Comparison of ENCODE assay signal across 37 cellular contexts in the genomic region with DNA sequence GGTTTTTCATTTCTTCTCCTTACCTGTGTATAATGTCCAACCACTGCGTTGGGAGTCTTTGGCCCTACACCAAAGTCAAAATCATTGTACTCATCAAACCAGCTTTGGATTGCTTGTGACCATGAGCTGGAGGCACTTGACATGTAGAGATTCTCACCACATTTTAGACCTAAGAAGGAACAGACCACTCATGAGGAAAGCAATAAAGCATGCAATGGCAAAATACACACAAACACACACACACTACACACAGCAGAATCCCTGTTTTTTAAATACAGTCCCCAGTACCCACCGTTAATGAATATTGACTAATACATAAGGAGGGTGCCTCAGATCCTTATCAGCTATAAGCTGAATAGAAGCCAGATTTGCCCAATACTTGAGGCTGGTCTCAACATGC. TPM values are rescaled to one million over a fixed set of nuclear protein-coding genes. Genes with fewer than 3 reads are reported as not detected.
"Had no signal": no experiment of that assay in that cellular context is flagged by ENCODE, and none has a peak within 500 bp of the region (broad histone marks: within the 10 kb centered on the region; RNA-seq: fewer than 3 reads in every experiment).

No MANE protein-coding gene starts in this region.

- H3K36me3 ChIP-seq: ascending aorta, breast epithelium, cardiac muscle cell, colonic mucosa, esophagus muscularis mucosa, gastrocnemius medialis, heart left ventricle, WERI-Rb-1 had no signal

- H3K27me3 Mint-ChIP-seq: activated B cell treated with CpG ODN at 0.5 μM for 24 hours; activated CD4-positive, alpha-beta memory T cell treated with anti-CD3 and anti-CD28 coated beads for 36 hours; activated CD8-positive, alpha-beta memory T cell treated with anti-CD3 and anti-CD28 coated beads, Interleukin-2, amount 10 ng/mL, durations not matched to agents 7 days and 5 days; activated naive CD4-positive, alpha-beta T cell treated with anti-CD3 and anti-CD28 coated beads, Interleukin-2, amount 50 U/mL, for 24 hours; activated naive CD8-positive, alpha-beta T cell treated with anti-CD3 and anti-CD28 coated beads, Interleukin-2, amount 10 ng/mL, durations not matched to agents 7 days and 5 days; brain; T-helper 17 cell had no signal

- H3K36me3 Mint-ChIP-seq: activated CD4-positive, alpha-beta memory T cell treated with anti-CD3 and anti-CD28 coated beads for 36 hours; activated CD8-positive, alpha-beta memory T cell treated with anti-CD3 and anti-CD28 coated beads, Interleukin-2, amount 10 ng/mL, durations not matched to agents 7 days and 5 days; activated naive CD4-positive, alpha-beta T cell treated with anti-CD3 and anti-CD28 coated beads, Interleukin-2, amount 50 U/mL, for 24 hours; activated naive CD8-positive, alpha-beta T cell treated with anti-CD3 and anti-CD28 coated beads, Interleukin-2, amount 10 ng/mL, durations not matched to agents 7 days and 5 days; brain had no signal

- H3K4me3 Mint-ChIP-seq: activated B cell treated with CpG ODN at 0.5 μM for 24 hours; activated CD4-positive, alpha-beta memory T cell treated with anti-CD3 and anti-CD28 coated beads for 36 hours; activated CD8-positive, alpha-beta memory T cell treated with anti-CD3 and anti-CD28 coated beads, Interleukin-2, amount 10 ng/mL, durations not matched to agents 7 days and 5 days; activated CD8-positive, alpha-beta T cell treated with anti-CD3 and anti-CD28 coated beads, Interleukin-2, amount 10 ng/mL, durations not matched to agents 7 days and 5 days; activated naive CD4-positive, alpha-beta T cell treated with anti-CD3 and anti-CD28 coated beads for 36 hours; activated naive CD4-positive, alpha-beta T cell treated with anti-CD3 and anti-CD28 coated beads, Interleukin-2, amount 50 U/mL, for 24 hours; activated naive CD8-positive, alpha-beta T cell treated with anti-CD3 and anti-CD28 coated beads, Interleukin-2, amount 10 ng/mL, durations not matched to agents 7 days and 5 days; activated T-helper 1 cell treated with anti-CD3 and anti-CD28 coated beads, Interleukin-12 subunit alpha, Interleukin-12 subunit beta, Interleukin-2, Interleukin-4 antibody, amounts not matched to agents 30 ng/mL and 10 ng/mL and 1 ng/mL, durations not matched to agents 14 hours and 24 hours and 36 hours; brain; T-helper 17 cell; T-helper 2 cell treated with Interferon-gamma antibody and Interleukin-4, amounts not matched to agents 5 μg/mL and 100 μg/mL, for 36 hours had no signal

- H3K27ac ChIP-seq: ascending aorta, breast epithelium, cardiac muscle cell, colonic mucosa, esophagus muscularis mucosa, foreskin keratinocyte, gastrocnemius medialis, heart left ventricle, WERI-Rb-1 had no signal

- H3K9me3 ChIP-seq: ascending aorta, breast epithelium, colonic mucosa, esophagus muscularis mucosa, gastrocnemius medialis, heart left ventricle had no signal

- H3K4me1 ChIP-seq: ascending aorta, breast epithelium, colonic mucosa, esophagus muscularis mucosa, foreskin keratinocyte, gastrocnemius medialis, heart left ventricle had no signal

- H3K4me3 ChIP-seq: ascending aorta, breast epithelium, cardiac muscle cell, colonic mucosa, esophagus muscularis mucosa, gastrocnemius medialis, heart left ventricle had no signal

- H3K27ac Mint-ChIP-seq: activated B cell treated with CpG ODN at 0.5 μM for 24 hours; activated CD4-positive, alpha-beta memory T cell treated with anti-CD3 and anti-CD28 coated beads for 36 hours; activated CD8-positive, alpha-beta memory T cell treated with anti-CD3 and anti-CD28 coated beads, Interleukin-2, amount 10 ng/mL, durations not matched to agents 7 days and 5 days; activated CD8-positive, alpha-beta T cell treated with anti-CD3 and anti-CD28 coated beads, Interleukin-2, amount 10 ng/mL, durations not matched to agents 7 days and 5 days; activated naive CD4-positive, alpha-beta T cell treated with anti-CD3 and anti-CD28 coated beads for 36 hours; activated naive CD4-positive, alpha-beta T cell treated with anti-CD3 and anti-CD28 coated beads, Interleukin-2, amount 50 U/mL, for 24 hours; activated naive CD8-positive, alpha-beta T cell treated with anti-CD3 and anti-CD28 coated beads, Interleukin-2, amount 10 ng/mL, durations not matched to agents 7 days and 5 days; activated T-helper 1 cell treated with anti-CD3 and anti-CD28 coated beads, Interleukin-12 subunit alpha, Interleukin-12 subunit beta, Interleukin-2, Interleukin-4 antibody, amounts not matched to agents 30 ng/mL and 10 ng/mL and 1 ng/mL, durations not matched to agents 14 hours and 24 hours and 36 hours; activated T-helper 2 cell treated with anti-CD3 and anti-CD28 coated beads, Interferon-gamma antibody, Interleukin-2, Interleukin-4, amounts not matched to agents 10 μg/mL and 5 μg/mL and 100 μg/mL, durations not matched to agents 14 hours and 24 hours and 36 hours; brain; T-helper 17 cell; T-helper 2 cell treated with Interferon-gamma antibody and Interleukin-4, amounts not matched to agents 5 μg/mL and 100 μg/mL, for 36 hours had no signal

- H3K27me3 ChIP-seq: ascending aorta, cardiac muscle cell, colonic mucosa, esophagus muscularis mucosa, gastrocnemius medialis, heart left ventricle had no signal

- DNase-seq: activated B cell treated with CpG ODN at 0.5 μM for 24 hours; activated CD4-positive, alpha-beta memory T cell treated with anti-CD3 and anti-CD28 coated beads for 36 hours; activated CD4-positive, alpha-beta T cell treated with anti-CD3 and anti-CD28 coated beads for 48 hours; activated CD4-positive, alpha-beta T cell treated with anti-CD3 and anti-CD28 coated beads, Interleukin-2, amount 50 U/mL, for 1 hour; activated CD8-positive, alpha-beta memory T cell treated with anti-CD3 and anti-CD28 coated beads, Interleukin-2, amount 10 ng/mL, durations not matched to agents 7 days and 5 days; activated CD8-positive, alpha-beta memory T cell treated with anti-CD3 and anti-CD28 coated beads, Interleukin-2, amount 50 U/mL, for 4 hours; activated CD8-positive, alpha-beta T cell treated with anti-CD3 and anti-CD28 coated beads, Interleukin-2, amount 10 ng/mL, durations not matched to agents 7 days and 5 days; activated effector memory CD4-positive, alpha-beta T cell treated with anti-CD3 and anti-CD28 coated beads, Interleukin-2, amount 50 U/mL, for 16 hours; activated naive CD4-positive, alpha-beta T cell treated with anti-CD3 and anti-CD28 coated beads for 36 hours; activated naive CD8-positive, alpha-beta T cell treated with anti-CD3 and anti-CD28 coated beads, Interleukin-2, amount 10 ng/mL, durations not matched to agents 7 days and 5 days; activated T-cell treated with anti-CD3 and anti-CD28 coated beads, Interleukin-2, amount 50 U/mL, for 1 hour; activated T-cell treated with anti-CD3 and anti-CD28 coated beads, Interleukin-2, amount 50 U/mL, for 48 hours; central memory CD4-positive, alpha-beta T cell; cerebellar nuclear complex; colonic mucosa; effector CD8-positive, alpha-beta T cell; gastrocnemius medialis; glutamatergic neuron; heart left ventricle; T-helper 17 cell; T1000; WERI-Rb-1 had no signal

- H3K4me1 Mint-ChIP-seq: activated B cell treated with CpG ODN at 0.5 μM for 24 hours; activated CD8-positive, alpha-beta memory T cell treated with anti-CD3 and anti-CD28 coated beads, Interleukin-2, amount 10 ng/mL, durations not matched to agents 7 days and 5 days; activated naive CD4-positive, alpha-beta T cell treated with anti-CD3 and anti-CD28 coated beads, Interleukin-2, amount 50 U/mL, for 24 hours; activated naive CD8-positive, alpha-beta T cell treated with anti-CD3 and anti-CD28 coated beads, Interleukin-2, amount 10 ng/mL, durations not matched to agents 7 days and 5 days; brain; T-helper 17 cell had no signal

- FAIRE-seq: endometrium, endothelial cell of umbilical vein had no signal

- H3K9me3 Mint-ChIP-seq: activated B cell treated with CpG ODN at 0.5 μM for 24 hours; activated CD4-positive, alpha-beta memory T cell treated with anti-CD3 and anti-CD28 coated beads for 36 hours; activated naive CD4-positive, alpha-beta T cell treated with anti-CD3 and anti-CD28 coated beads for 36 hours; activated naive CD8-positive, alpha-beta T cell treated with anti-CD3 and anti-CD28 coated beads, Interleukin-2, amount 10 ng/mL, durations not matched to agents 7 days and 5 days; activated T-helper 1 cell treated with anti-CD3 and anti-CD28 coated beads, Interleukin-12 subunit alpha, Interleukin-12 subunit beta, Interleukin-2, Interleukin-4 antibody, amounts not matched to agents 30 ng/mL and 10 ng/mL and 1 ng/mL, durations not matched to agents 14 hours and 24 hours and 36 hours; brain; T-helper 2 cell treated with Interferon-gamma antibody and Interleukin-4, amounts not matched to agents 5 μg/mL and 100 μg/mL, for 36 hours had no signal

RNA-seq across cellular contexts. Expression of gene CRISP3, which starts 10.5 kb away (rescaled TPM):
- total RNA-seq: activated B cell treated with CpG ODN at 0.5 μM for 24 hours; activated CD4-positive, alpha-beta memory T cell treated with anti-CD3 and anti-CD28 coated beads for 36 hours; activated CD8-positive, alpha-beta memory T cell treated with anti-CD3 and anti-CD28 coated beads for 36 hours; activated CD8-positive, alpha-beta memory T cell treated with anti-CD3 and anti-CD28 coated beads, Interleukin-2, amount 10 ng/mL, durations not matched to agents 7 days and 5 days; activated CD8-positive, alpha-beta T cell treated with anti-CD3 and anti-CD28 coated beads, Interleukin-2, amount 10 ng/mL, durations not matched to agents 7 days and 5 days; activated naive CD4-positive, alpha-beta T cell treated with anti-CD3 and anti-CD28 coated beads for 36 hours; activated naive CD8-positive, alpha-beta T cell treated with anti-CD3 and anti-CD28 coated beads, Interleukin-2, amount 10 ng/mL, durations not matched to agents 7 days and 5 days; activated T-helper 1 cell treated with anti-CD3 and anti-CD28 coated beads, Interleukin-12 subunit alpha, Interleukin-12 subunit beta, Interleukin-2, Interleukin-4 antibody, amounts not matched to agents 30 ng/mL and 10 ng/mL and 1 ng/mL, durations not matched to agents 14 hours and 24 hours and 36 hours; activated T-helper 2 cell treated with anti-CD3 and anti-CD28 coated beads, Interferon-gamma antibody, Interleukin-2, Interleukin-4, amounts not matched to agents 10 μg/mL and 5 μg/mL and 100 μg/mL, durations not matched to agents 14 hours and 24 hours and 36 hours; ascending aorta; cardiac muscle cell; colonic mucosa; dermis microvascular lymphatic vessel endothelial cell; endothelial cell of umbilical vein; epithelial cell of proximal tubule; foreskin keratinocyte; gastrocnemius medialis; T-helper 17 cell had no signal
- polyA plus RNA-seq: cardiac muscle cell, endothelial cell of umbilical vein, foreskin keratinocyte had no signal

RNA-seq across cellular contexts. Expression of gene CRISP2, which starts 20.3 kb away (rescaled TPM):
- total RNA-seq: activated B cell treated with CpG ODN at 0.5 μM for 24 hours; activated CD4-positive, alpha-beta memory T cell treated with anti-CD3 and anti-CD28 coated beads for 36 hours; activated CD8-positive, alpha-beta memory T cell treated with anti-CD3 and anti-CD28 coated beads for 36 hours; activated CD8-positive, alpha-beta memory T cell treated with anti-CD3 and anti-CD28 coated beads, Interleukin-2, amount 10 ng/mL, durations not matched to agents 7 days and 5 days; activated CD8-positive, alpha-beta T cell treated with anti-CD3 and anti-CD28 coated beads, Interleukin-2, amount 10 ng/mL, durations not matched to agents 7 days and 5 days; activated naive CD4-positive, alpha-beta T cell treated with anti-CD3 and anti-CD28 coated beads for 36 hours; activated naive CD8-positive, alpha-beta T cell treated with anti-CD3 and anti-CD28 coated beads, Interleukin-2, amount 10 ng/mL, durations not matched to agents 7 days and 5 days; activated T-helper 1 cell treated with anti-CD3 and anti-CD28 coated beads, Interleukin-12 subunit alpha, Interleukin-12 subunit beta, Interleukin-2, Interleukin-4 antibody, amounts not matched to agents 30 ng/mL and 10 ng/mL and 1 ng/mL, durations not matched to agents 14 hours and 24 hours and 36 hours; activated T-helper 2 cell treated with anti-CD3 and anti-CD28 coated beads, Interferon-gamma antibody, Interleukin-2, Interleukin-4, amounts not matched to agents 10 μg/mL and 5 μg/mL and 100 μg/mL, durations not matched to agents 14 hours and 24 hours and 36 hours; ascending aorta; cardiac muscle cell; colonic mucosa; dermis microvascular lymphatic vessel endothelial cell; endothelial cell of umbilical vein; esophagus muscularis mucosa; foreskin keratinocyte; gastrocnemius medialis; heart left ventricle; T-helper 17 cell had no signal
- polyA plus RNA-seq: cardiac muscle cell, endothelial cell of umbilical vein, foreskin keratinocyte, heart left ventricle had no signal

RNA-seq across cellular contexts. Expression of gene PGK2, which starts 53.4 kb away (rescaled TPM):
- total RNA-seq: activated B cell treated with CpG ODN at 0.5 μM for 24 hours; activated CD4-positive, alpha-beta memory T cell treated with anti-CD3 and anti-CD28 coated beads for 36 hours; activated CD8-positive, alpha-beta memory T cell treated with anti-CD3 and anti-CD28 coated beads for 36 hours; activated CD8-positive, alpha-beta memory T cell treated with anti-CD3 and anti-CD28 coated beads, Interleukin-2, amount 10 ng/mL, durations not matched to agents 7 days and 5 days; activated CD8-positive, alpha-beta T cell treated with anti-CD3 and anti-CD28 coated beads, Interleukin-2, amount 10 ng/mL, durations not matched to agents 7 days and 5 days; activated naive CD4-positive, alpha-beta T cell treated with anti-CD3 and anti-CD28 coated beads for 36 hours; activated naive CD8-positive, alpha-beta T cell treated with anti-CD3 and anti-CD28 coated beads, Interleukin-2, amount 10 ng/mL, durations not matched to agents 7 days and 5 days; activated T-helper 1 cell treated with anti-CD3 and anti-CD28 coated beads, Interleukin-12 subunit alpha, Interleukin-12 subunit beta, Interleukin-2, Interleukin-4 antibody, amounts not matched to agents 30 ng/mL and 10 ng/mL and 1 ng/mL, durations not matched to agents 14 hours and 24 hours and 36 hours; activated T-helper 2 cell treated with anti-CD3 and anti-CD28 coated beads, Interferon-gamma antibody, Interleukin-2, Interleukin-4, amounts not matched to agents 10 μg/mL and 5 μg/mL and 100 μg/mL, durations not matched to agents 14 hours and 24 hours and 36 hours; ascending aorta; breast epithelium; cardiac muscle cell; colonic mucosa; dermis microvascular lymphatic vessel endothelial cell; endothelial cell of umbilical vein; epithelial cell of proximal tubule; esophagus muscularis mucosa; foreskin keratinocyte; gastrocnemius medialis; heart left ventricle; T-helper 17 cell had no signal
- polyA plus RNA-seq: cardiac muscle cell, endothelial cell of umbilical vein, foreskin keratinocyte, heart left ventricle had no signal
